In genomic region chr5:60944904-60945759, GRCh38 we compare ENCODE assay signal across 8 cellular contexts. TPM values are rescaled to one million over a fixed set of nuclear protein-coding genes. Genes with fewer than 3 reads are reported as not detected.
A peak's percentile ranks its signal among the peaks of the same experiment; 100 is the strongest.
DNase-seq lines count a peak whose midpoint lies in the region; TF ChIP-seq lines count a peak whose summit lies in the region.

Gene ERCC8 (minus strand): TSS chr5:60945070. CDS start chr5:60945008, 62 bp downstream.
Gene NDUFAF2 (plus strand): TSS chr5:60945205. CDS start chr5:60945256, 51 bp downstream.

- H2BK12ac ChIP-seq in H9 (ENCODE audit: insufficient read length, low read depth, low read length), result no peak within 1 kb of the TSS

- H3K18ac ChIP-seq in H9 (ENCODE audit: insufficient read length, low read depth, low read length), result peak within 1 kb of the TSS; percentile 63

- no peak within 1 kb of the TSS for H3K4ac ChIP-seq in H9 (ENCODE audit: low read depth, low read length)

- H3K27ac Mint-ChIP-seq in H9, result no peak within 1 kb of the TSS; a peak in 1 of 7 replicates

- H3K14ac ChIP-seq in H9 (ENCODE audit: insufficient read depth, low read length), result peak within 1 kb of the TSS; percentile 62; the same call in 1 of the 2 replicates

- H3K4me1 ChIP-seq in ES-I3 (ENCODE audit: insufficient read depth, low read length) (no peaks in the 10 kb centered on the region), H9 (ENCODE audit: insufficient read depth, low read length) (peaks cover 3% of the 10 kb centered on the region; the same call in 1 of the 2 replicates), stomach (peaks cover 7 to 36% (median 22%) of the 10 kb centered on the region in 4 donors)

- no peak within 1 kb of the TSS for H4K5ac ChIP-seq in H9 (ENCODE audit: insufficient read length, low read depth, low read length)

- H4K8ac ChIP-seq in H9 (replicated peaks; ENCODE audit: insufficient read length, low read depth, low read length), result no peak within 1 kb of the TSS

- H2AFZ ChIP-seq in H9 (ENCODE audit: low read length) (peak within 1 kb of the TSS; percentile 96), neural cell (ENCODE audit: low read depth, low read length) (peak within 1 kb of the TSS; percentile 78)

- no peaks in the 10 kb centered on the region for H3K27me3 ChIP-seq in H9 (ENCODE audit: insufficient read depth, low read length)
- no peaks in the 10 kb centered on the region for H3K27me3 ChIP-seq in neural cell (ENCODE audit: insufficient read depth, low read depth, low read length)
- H3K27me3 ChIP-seq in stomach, result no peaks in the 10 kb centered on the region

- peaks cover 10% of the 10 kb centered on the region for H3K27me3 Mint-ChIP-seq in H9 (ENCODE audit: low read depth)

- no peak within 1 kb of the TSS for H3K23ac ChIP-seq in H9 (ENCODE audit: insufficient read length, low read depth, low read length)

- WGBS in H9 (ENCODE audit: extremely low coverage, insufficient read length, low lambda C conversion rate), result no CpG with 5 or more reads among the region's 61 CpGs
- WGBS in stomach, 5 donors, result 1 to 3% (median 3%) methylated on average over 48 to 61 of the region's 61 CpGs

- no peaks in the 10 kb centered on the region for H3F3A ChIP-seq in neural cell (ENCODE audit: insufficient read depth, low read length, poor library complexity, severe bottlenecking)

- peak; percentile 93 for DNase-seq in H9
- DNase-seq in M059J (ENCODE audit: low read depth), result peak; percentile 92
- peak; percentile 80 for DNase-seq in activated effector memory CD4-positive, alpha-beta T cell treated with Interleukin-2 at 50 U/mL for 16 hours
- DNase-seq in foreskin fibroblast, result peak; percentile 89 to 96
- peak; percentile 92 for DNase-seq in stomach

- H2BK20ac ChIP-seq in H9 (ENCODE audit: low read depth, low read length, poor library complexity, severe bottlenecking), result no peak within 1 kb of the TSS

- H3K23me2 ChIP-seq in H9 (ENCODE audit: insufficient read length, low read depth, low read length, poor library complexity, severe bottlenecking), result peaks cover 17% of the 10 kb centered on the region

- H3K27ac ChIP-seq in H9 (ENCODE audit: insufficient read length, low read depth, low read length) (no peak within 1 kb of the TSS), neural cell (ENCODE audit: low read length) (peak within 1 kb of the TSS; percentile 39), stomach (peak within 1 kb of the TSS; percentile 55 to 88 (median 86))

- no peak within 1 kb of the TSS for H4K91ac ChIP-seq in H9 (ENCODE audit: insufficient read length, low read depth, low read length)

- H3K9me3 ChIP-seq in ES-I3 (ENCODE audit: control insufficient read depth, insufficient read depth, low read length), result no peaks in the 10 kb centered on the region
- no peaks in the 10 kb centered on the region for H3K9me3 ChIP-seq in H9 (ENCODE audit: control insufficient read depth, low read depth, low read length)
- no peaks in the 10 kb centered on the region for H3K9me3 ChIP-seq in neural cell (ENCODE audit: low read length)
- H3K9me3 ChIP-seq in stomach, result no peaks in the 10 kb centered on the region

- H3K36me3 ChIP-seq in ES-I3 (ENCODE audit: insufficient read depth, low read length) (no peaks in the 10 kb centered on the region), neural cell (ENCODE audit: insufficient read depth, low read length) (no peaks in the 10 kb centered on the region), stomach (no peaks in the 10 kb centered on the region)

- H2AK5ac ChIP-seq in H9 (ENCODE audit: insufficient read length, low read length), result no peak within 1 kb of the TSS

- peak; percentile 79 for TF ChIP-seq POLR2A in Raji (IDR thresholded peaks at IDR 0.05; ENCODE audit: insufficient read depth, low read depth, low read length)
- no peak for TF ChIP-seq POLR2A in stomach (IDR thresholded peaks at IDR 0.05)

- TF ChIP-seq EP300 in neural cell (conservative IDR thresholded peaks at IDR 0.05; ENCODE audit: poor library complexity, severe bottlenecking) (no peak), stomach (IDR thresholded peaks at IDR 0.05) (no peak)

- H3K4me2 ChIP-seq in H9 (ENCODE audit: insufficient read depth, insufficient read length, low read length) (peak within 1 kb of the TSS; percentile 82), neural cell (ENCODE audit: low read length) (peak within 1 kb of the TSS; percentile 71)

- TF ChIP-seq RAD21 in neural cell (conservative IDR thresholded peaks at IDR 0.05), result peak; percentile 30

- H3K79me2 ChIP-seq in H9 (ENCODE audit: insufficient read depth, low read length), result peaks cover 7% of the 10 kb centered on the region; the same call in 1 of the 2 replicates
- peaks cover 46% of the 10 kb centered on the region for H3K79me2 ChIP-seq in neural cell (replicated peaks; ENCODE audit: insufficient read depth, low read length)

- H2BK120ac ChIP-seq in H9 (ENCODE audit: low read depth, low read length, poor library complexity, severe bottlenecking), result no peak within 1 kb of the TSS

- TF ChIP-seq CTCF in H9 (conservative IDR thresholded peaks at IDR 0.05) (no peak), foreskin fibroblast (IDR thresholded peaks at IDR 0.05; ENCODE audit: low read depth, low read length) (no peak), neural cell (IDR thresholded peaks at IDR 0.05; ENCODE audit: poor library complexity, severe bottlenecking) (no peak), stomach (IDR thresholded peaks at IDR 0.05) (no peak)

- H2BK5ac ChIP-seq in H9 (ENCODE audit: insufficient read length, low read length), result no peak within 1 kb of the TSS

- no peak within 1 kb of the TSS for H3K56ac ChIP-seq in H9 (ENCODE audit: insufficient read length, low read depth, low read length)

- H2BK15ac ChIP-seq in H9 (ENCODE audit: low read depth, low read length), result no peak within 1 kb of the TSS

- H4K20me1 ChIP-seq in H9 (ENCODE audit: control insufficient read depth, insufficient read depth, insufficient read length) (no peaks in the 10 kb centered on the region), neural cell (ENCODE audit: insufficient read depth) (no peaks in the 10 kb centered on the region)

- H3T11ph ChIP-seq in H9 (ENCODE audit: low read length), result no peak within 1 kb of the TSS

- H3K4me3 ChIP-seq in foreskin fibroblast (ENCODE audit: low read depth in 1 of 2, low read length in 2 of 2) (peak within 1 kb of the TSS; percentile 72 to 88), neural cell (ENCODE audit: low read length) (peak within 1 kb of the TSS; percentile 91), stomach (peak within 1 kb of the TSS; percentile 56 to 91 (median 70))

- intact Hi-C loops in stomach (cut with DNase I; ENCODE audit: low total_unique reads), result no loop called here

- H3K9me2 ChIP-seq in neural cell (ENCODE audit: insufficient read depth, low read length), result no peaks in the 10 kb centered on the region

- H3K9ac ChIP-seq in ES-I3 (ENCODE audit: low read depth, low read length), result peak within 1 kb of the TSS; percentile 76
- H3K9ac ChIP-seq in H9 (ENCODE audit: extremely low read depth, insufficient read length, low read length), result peak within 1 kb of the TSS; percentile 90
- H3K9ac ChIP-seq in neural cell (ENCODE audit: low read length), result peak within 1 kb of the TSS; percentile 62

- H3K79me1 ChIP-seq in H9 (ENCODE audit: insufficient read depth, low read depth, low read length, poor library complexity, severe bottlenecking), result no peaks in the 10 kb centered on the region

- H3K9me3 Mint-ChIP-seq in H9, result no peaks in the 10 kb centered on the region; a peak in 1 of 5 replicates

- H3K4me3 Mint-ChIP-seq in H9, result no peak within 1 kb of the TSS

- peaks cover 0 to 12% (median 6%) of the 10 kb centered on the region in 3 experiments; a peak in 5 of 7 replicates for H3K36me3 Mint-ChIP-seq in H9 (ENCODE audit: insufficient read depth in 1 of 3, low read depth in 3 of 3)

- H3K4me1 Mint-ChIP-seq in H9, result peaks cover 4 to 7% of the 10 kb centered on the region in 2 experiments; a peak in 3 of 4 replicates

TF ChIP-seq in neural cell, 6 proteins besides CTCF, POLR2A, EP300 and RAD21 (continues in another document):
- TF ChIP-seq MXI1 (conservative IDR thresholded peaks at IDR 0.05; ENCODE audit: poor library complexity, severe bottlenecking) (peak; percentile 96), EZH2 (IDR thresholded peaks at IDR 0.05; ENCODE audit: borderline replicate concordance, insufficient read depth, low read length, poor library complexity, severe bottlenecking) (no peak), POLR2AphosphoS5 (IDR thresholded peaks at IDR 0.05) (peak; percentile 63), SMC3 (conservative IDR thresholded peaks at IDR 0.05; ENCODE audit: poor library complexity) (no peak), REST (IDR thresholded peaks at IDR 0.05; ENCODE audit: borderline replicate concordance) (peak; percentile 41)

RNA-seq across cellular contexts. Expression of gene ERCC8, which starts in this region (rescaled TPM):
- total RNA-seq in H9 (2021), result 17.9 and 18.0 TPM in 2 replicates
- total RNA-seq in M059J (2014; rRNA removed; shearing (Covaris generic)), result 30.6 and 33.8 TPM in 2 replicates
- polyA plus RNA-seq in neural cell, result 39.2 and 48.0 TPM in 2 replicates
- 64.8 and 80.2 TPM in 2 replicates for polyA minus RNA-seq in neural cell
- total RNA-seq in stomach, result 10 to 100 TPM in 2 of 5 donors, 1 to 10 TPM in 1, not detected in 2; 4.9 to 19.1 (median 13.9) TPM
- polyA plus RNA-seq in stomach, result 1 to 10 TPM; 3.5 to 6.3 (median 4.0) TPM

RNA-seq across cellular contexts. Expression of gene NDUFAF2, which starts in this region (rescaled TPM):
- total RNA-seq in H9 (2021), result 31.4 and 32.6 TPM in 2 replicates
- 31.0 and 47.8 TPM in 2 replicates for total RNA-seq in M059J (2014; rRNA removed; shearing (Covaris generic))
- 29.0 and 53.6 TPM in 2 replicates for polyA plus RNA-seq in neural cell
- 13.9 and 14.4 TPM in 2 replicates for polyA minus RNA-seq in neural cell
- 10 to 100 TPM in 4 of 5 donors, 1 to 10 TPM in 1; 3.5 to 34.8 (median 15.2) TPM for total RNA-seq in stomach
- polyA plus RNA-seq in stomach, result 10 to 100 TPM; 45.6 to 61.9 (median 59.1) TPM
